Comparison of ENCODE assay signal across 8 cellular contexts in genomic region chrX:135522132-135522530, GRCh38. TPM values are rescaled to one million over a fixed set of nuclear protein-coding genes. Genes with fewer than 3 reads are reported as not detected.
DNase-seq lines count a peak whose midpoint lies in the region; ATAC-seq, FAIRE-seq and TF ChIP-seq lines count a peak whose summit lies in the region.

No MANE protein-coding gene starts in this region.

- peak overlapping the region; percentile 81 to 89 for H3K9ac ChIP-seq in K562 (ENCODE audit: insufficient read depth in 1 of 2, low read depth in 2 of 2, low read length in 2 of 2)
- H3K9ac ChIP-seq in mesendoderm (ENCODE audit: low read length), result peak overlapping the region; percentile 65

- H3K4me2 ChIP-seq in K562 (ENCODE audit: insufficient read depth, low read length) (peak overlapping the region; percentile 94), mesendoderm (ENCODE audit: low read length) (peak overlapping the region; percentile 23)

- no peak overlapping the region for H2BK15ac ChIP-seq in mesendoderm (replicated peaks; ENCODE audit: low read depth)

- H3K36me3 ChIP-seq in right atrium auricular region, result no peaks in the 10 kb centered on the region
- H3K36me3 ChIP-seq in K562 (ENCODE audit: control insufficient read depth, insufficient read depth, low read length), result peaks cover 17% of the 10 kb centered on the region; the same call in 2 of the 3 replicates
- H3K36me3 ChIP-seq in mesendoderm (ENCODE audit: control insufficient read depth, insufficient read depth, low read length), result no peaks in the 10 kb centered on the region
- no peaks in the 10 kb centered on the region for H3K36me3 ChIP-seq in vagina

- peak; percentile 90 for TF ChIP-seq EP300 in K562 (IDR thresholded peaks at IDR 0.05; ENCODE audit: low read length)

- no peak for FAIRE-seq in K562 (lab: Jason Lieb, UNC)

- peak overlapping the region; percentile 82 for H3K56ac ChIP-seq in mesendoderm (ENCODE audit: low read length)

- in situ Hi-C loops in K562 (cut with MboI), result no loop called here

- H3K4me1 ChIP-seq in right atrium auricular region (peaks cover 0 to 5% of the 10 kb centered on the region in 2 donors), K562 (replicated peaks in 1 of 2; ENCODE audit: control insufficient read depth in 2 of 2, insufficient read depth in 2 of 2, low read length in 2 of 2) (peaks cover 3 to 15% of the 10 kb centered on the region in 2 experiments; a peak in 3 of 5 replicates), mesendoderm (ENCODE audit: control insufficient read depth, low read depth, low read length) (no peaks in the 10 kb centered on the region), vagina (no peaks in the 10 kb centered on the region)

- no peaks in the 10 kb centered on the region for H3K27me3 ChIP-seq in right atrium auricular region
- H3K27me3 ChIP-seq in K562 (ENCODE audit: control insufficient read depth in 2 of 2, insufficient read depth in 2 of 2, low read length in 2 of 2), result no peaks in the 10 kb centered on the region
- no peaks in the 10 kb centered on the region for H3K27me3 ChIP-seq in mesendoderm (ENCODE audit: insufficient read depth, low read length, poor library complexity)
- H3K27me3 ChIP-seq in vagina, result no peaks in the 10 kb centered on the region

- H3K18ac ChIP-seq in mesendoderm (ENCODE audit: low read length), result peak overlapping the region; percentile 92

- peak overlapping the region; percentile 79 for H3K4ac ChIP-seq in mesendoderm (ENCODE audit: low read depth, low read length)

- POLR2A ChIA-PET in K562 (lab: Yijun Ruan, JAX), result interaction anchor here (1.2 to 2.6 kb wide), 3 partner anchors 10 to 29 kb away, joined by 4 to 11 read pairs (median 9); no protein-coding TSS in a partner anchor

- H3K4me3 ChIP-seq in right atrium auricular region (peak overlapping the region; percentile 29 to 51), K562 (peak overlapping the region; percentile 82), mesendoderm (ENCODE audit: low read length) (peak overlapping the region; percentile 25), vagina (peak overlapping the region; percentile 40 to 65)

- no peak overlapping the region for H2AK5ac ChIP-seq in mesendoderm (ENCODE audit: low read length)

- TF ChIP-seq POLR2A in K562 (conservative IDR thresholded peaks at IDR 0.05) (peak; percentile 8; the same call in 1 of the 2 replicates), vagina (IDR thresholded peaks at IDR 0.05) (no peak)

- H2BK5ac ChIP-seq in mesendoderm (ENCODE audit: low read length), result peak overlapping the region; percentile 30

- peak overlapping the region; percentile 77 for H2AFZ ChIP-seq in K562 (ENCODE audit: low read depth, low read length)

- no peaks in the 10 kb centered on the region for H4K20me1 ChIP-seq in K562 (replicated peaks; ENCODE audit: control insufficient read depth, insufficient read depth, low read length)

- no peak overlapping the region for H2BK120ac ChIP-seq in mesendoderm (ENCODE audit: low read depth, low read length)

- H3K79me1 ChIP-seq in mesendoderm (ENCODE audit: low read length), result no peaks in the 10 kb centered on the region

- CTCF ChIA-PET in K562 (lab: Yijun Ruan, JAX; ENCODE audit: low intra/inter-chr PET ratio), result no interaction called here

- H3K27ac ChIP-seq in right atrium auricular region (peak overlapping the region; percentile 81 to 89), K562 (ENCODE audit: extremely low read depth, low read depth, low read length) (peak overlapping the region; percentile 93), mesendoderm (ENCODE audit: low read depth, low read length) (peak overlapping the region; percentile 70), vagina (peak overlapping the region; percentile 53)

- no TSS peak for BruUV-seq in K562 (replicated peaks; lab: Mats Ljungman, UMichigan)

- H4K5ac ChIP-seq in mesendoderm (ENCODE audit: low read length), result no peak overlapping the region

- no peak for TF ChIP-seq RAD21 in K562 (CRISPR knock-in tag; conservative IDR thresholded peaks at IDR 0.05 in 1 of 2, IDR thresholded peaks at IDR 0.05 in 1 of 2)

- intact Hi-C loops in left cardiac atrium (cut with DNase I) (no loop called here), K562 (cut with micrococcal nuclease) (no loop called here), vagina (cut with DNase I) (no loop called here)

- WGBS in K562 (ENCODE audit: insufficient coverage, low coverage, missing lambda C conversion rate), result 4% methylated on average over 4 of the region's 9 CpGs
- no CpG with 5 or more reads among the region's 9 CpGs for WGBS in mesendoderm (ENCODE audit: extremely low coverage, insufficient coverage, low lambda C conversion rate)

- no peak for TF ChIP-seq CTCF in right atrium auricular region (IDR thresholded peaks at IDR 0.05)
- TF ChIP-seq CTCF in K562 (IDR thresholded peaks at IDR 0.05 in 2 of 3, conservative IDR thresholded peaks at IDR 0.05 in 1 of 3; ENCODE audit: insufficient read depth in 2 of 3, low read depth in 1 of 3, low read length in 3 of 3), result no peak
- no peak for TF ChIP-seq CTCF in vagina (IDR thresholded peaks at IDR 0.05)

- H3K9me3 ChIP-seq in right atrium auricular region (no peaks in the 10 kb centered on the region), K562 (replicated peaks; ENCODE audit: control insufficient read depth, insufficient read depth, low read depth, low read length) (no peaks in the 10 kb centered on the region), vagina (no peaks in the 10 kb centered on the region)

- H4K8ac ChIP-seq in mesendoderm (ENCODE audit: low read depth, low read length), result no peak overlapping the region

- no peak for ATAC-seq in left cardiac atrium
- ATAC-seq in K562, result peak; percentile 7

- DNase-seq in right atrium auricular region (ENCODE audit: low spot score), result no peak
- no peak for DNase-seq in left cardiac atrium
- DNase-seq in K562 (ENCODE audit: extremely low read depth in 1 of 4, low spot score in 3 of 4), result peak in 2 of 4 experiments; percentile 55 to 73
- DNase-seq in mesendoderm, result no peak
- no peak for DNase-seq in vagina (ENCODE audit: extremely low spot score in 2 of 2)
- no peak for DNase-seq in SIG-M5 treated with dmso at 0.1 percent for 504 hours (lab: John Stamatoyannopoulos, UW; ENCODE audit: unreplicated experiment)
- DNase-seq in amygdala (lab: John Stamatoyannopoulos, UW), result no peak
- DNase-seq in NK-92 treated with Interleukin-12 subunit alpha and Interleukin-12 subunit beta, amount 100 ng/mL, for 24 hours (lab: John Stamatoyannopoulos, UW), result no peak

- H3K79me2 ChIP-seq in K562 (ENCODE audit: control insufficient read depth, insufficient read depth, low read length), result peaks cover 56% of the 10 kb centered on the region
- H3K79me2 ChIP-seq in mesendoderm (ENCODE audit: control insufficient read depth, insufficient read depth, low read length), result no peaks in the 10 kb centered on the region

- H3K9me1 ChIP-seq in K562 (ENCODE audit: control insufficient read depth, insufficient read depth, low read length), result no peaks in the 10 kb centered on the region

- H3K23ac ChIP-seq in mesendoderm (ENCODE audit: low read length), result no peak overlapping the region

TF ChIP-seq in K562, 482 proteins besides CTCF, POLR2A, EP300 and RAD21 (continues in another document):
- TF ChIP-seq BDP1 (IDR thresholded peaks at IDR 0.05; ENCODE audit: insufficient read depth, insufficient read length) (no peak), SUPT5H (IDR thresholded peaks at IDR 0.05) (no peak; the same call in 1 of the 2 replicates), NBN (IDR thresholded peaks at IDR 0.05; ENCODE audit: low read depth) (peak; percentile 70), BRD9 (IDR thresholded peaks at IDR 0.05; ENCODE audit: low read depth, partially characterized antibody) (peak; percentile 20), ATF7 (IDR thresholded peaks at IDR 0.05) (0 out of 2 replicates have a peak, but pooled peaks have one; percentile 4), DEAF1 (CRISPR knock-in tag; IDR thresholded peaks at IDR 0.05) (0 out of 2 replicates have a peak, but pooled peaks have one; percentile 25), ZKSCAN8 (CRISPR knock-in tag; IDR thresholded peaks at IDR 0.05) (0 out of 2 replicates have a peak, but pooled peaks have one; percentile 13), MBD2 (IDR thresholded peaks at IDR 0.05; ENCODE audit: borderline replicate concordance, low read depth) (0 out of 2 replicates have a peak, but pooled peaks have one; percentile 14)

RNA-seq across cellular contexts. Expression of gene INTS6L, which starts 1.7 kb away (rescaled TPM):
- total RNA-seq in right atrium auricular region, result 10 to 100 TPM in 1 of 2 donors, 1 to 10 TPM in 1; 9.9 to 12.2 TPM
- total RNA-seq in left cardiac atrium, result 10 to 100 TPM in 1 of 2 donors, 1 to 10 TPM in 1; 9.4 to 11.0 TPM
- 24.1 and 66.2 TPM in 2 replicates for total RNA-seq in K562 (2011; cell fraction: chromatin; rRNA removed; ENCODE audit: low replicate concordance)
- 14.2 and 18.3 TPM in 2 replicates for total RNA-seq in K562 (2011; cell fraction: nucleolus; rRNA removed)
- total RNA-seq in K562 (2011; cell fraction: nucleoplasm; rRNA removed), result 26.8 and 37.5 TPM in 2 replicates
- 16.0 and 17.1 TPM in 2 replicates for total RNA-seq in K562 (2014; rRNA removed)
- total RNA-seq in K562 (2014; rRNA removed; fragmentation: Illumina TruSeq; extraction: Trizol), result 21.9 and 22.7 TPM in 2 replicates
- 42.0 and 44.9 TPM in 2 replicates for total RNA-seq in K562 (2015; rRNA removed; fragmentation: Illumina TruSeq; extraction: Trizol)
- total RNA-seq in K562 (2021), result 17.8 and 19.7 TPM in 2 replicates
- polyA plus RNA-seq in K562 (2011; rRNA removed), result 29.6 and 41.7 TPM in 2 replicates
- polyA plus RNA-seq in K562 (2011; cell fraction: cytosol; rRNA removed), result 7.1 and 10.3 TPM in 2 replicates
- polyA plus RNA-seq in K562 (2011; cell fraction: nucleus; rRNA removed), result 89.0 and 93.3 TPM in 2 replicates
- 19.6 and 20.4 TPM in 2 replicates for polyA plus RNA-seq in K562 (2012)
- polyA plus RNA-seq in K562 (2014; fragmentation: Illumina TruSeq; extraction: Trizol), result 25.8 and 31.5 TPM in 2 replicates
- polyA plus RNA-seq in K562 (2014; fragmentation: Nextera tagmentation; extraction: Ambion mirVana), result 10 to 100 TPM in 1 of 2 experiments, 1 to 10 TPM in 1; 6.1 to 10.8 TPM
- polyA plus RNA-seq in K562 (2014; rRNA removed), result 32.1 and 40.5 TPM in 2 replicates
- polyA minus RNA-seq in K562 (2011; rRNA and poly(A)+ RNA removed), result 16.4 and 17.2 TPM in 2 replicates
- polyA minus RNA-seq in K562 (2011; cell fraction: cytosol; rRNA and poly(A)+ RNA removed), result 6.3 and 6.6 TPM in 2 replicates
- polyA minus RNA-seq in K562 (2011; cell fraction: nucleus; rRNA and poly(A)+ RNA removed), result 24.9 and 33.8 TPM in 2 replicates
- polyA plus RNA-seq in mesendoderm (2013, experiment 1 of 2), result 6.0 TPM
- 5.9 TPM for polyA plus RNA-seq in mesendoderm (2013, experiment 2 of 2)
- total RNA-seq in vagina, result 14.7 TPM

Comparison
In these comparisons a context has a peak if more than half of its experiments do, and no peak if none do; other contexts are left out.
1. H3K4me3 ChIP-seq: peak in every context shown above with its lines; median percentile 82 in K562; 52 in vagina; 40 in right atrium auricular region; 25 in mesendoderm.